ENCODE assay signal across 1 cellular context in the genomic region with DNA sequence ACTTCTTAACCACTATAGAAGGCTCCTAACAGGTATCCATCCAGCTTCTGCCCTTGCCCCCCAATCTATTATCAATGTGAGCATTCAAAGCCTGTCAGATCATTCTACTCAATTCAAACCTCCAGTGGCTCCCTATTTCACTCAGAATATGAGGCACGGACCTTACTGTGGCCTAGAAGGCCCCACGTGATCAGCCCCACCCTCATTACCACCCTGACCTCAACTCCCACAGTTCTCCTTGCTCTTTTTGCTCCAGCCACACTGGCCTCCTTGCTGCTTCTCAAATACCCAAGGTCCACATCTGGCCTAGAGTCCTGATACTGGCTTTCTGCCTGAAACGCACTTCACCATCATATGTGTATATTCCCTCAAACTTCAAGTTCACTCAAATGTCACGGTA.
TF ChIP-seq lines count a peak whose summit lies in the region.

No MANE protein-coding gene starts in this region.

TF ChIP-seq in K562, 482 proteins besides CTCF, POLR2A, EP300 and RAD21:
- TF ChIP-seq TAF1 (IDR thresholded peaks at IDR 0.05; ENCODE audit: control insufficient read depth, extremely low read depth, insufficient read depth, low read length, severe bottlenecking): no peak
- TF ChIP-seq, protein P1, sequence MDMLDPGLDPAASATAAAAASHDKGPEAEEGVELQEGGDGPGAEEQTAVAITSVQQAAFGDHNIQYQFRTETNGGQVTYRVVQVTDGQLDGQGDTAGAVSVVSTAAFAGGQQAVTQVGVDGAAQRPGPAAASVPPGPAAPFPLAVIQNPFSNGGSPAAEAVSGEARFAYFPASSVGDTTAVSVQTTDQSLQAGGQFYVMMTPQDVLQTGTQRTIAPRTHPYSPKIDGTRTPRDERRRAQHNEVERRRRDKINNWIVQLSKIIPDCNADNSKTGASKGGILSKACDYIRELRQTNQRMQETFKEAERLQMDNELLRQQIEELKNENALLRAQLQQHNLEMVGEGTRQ (CRISPR knock-in tag; IDR thresholded peaks at IDR 0.05): peak; percentile 56; the same call in 1 of the 2 replicates
